Comparison of ENCODE assay signal across 1 cellular context in the genomic region with DNA sequence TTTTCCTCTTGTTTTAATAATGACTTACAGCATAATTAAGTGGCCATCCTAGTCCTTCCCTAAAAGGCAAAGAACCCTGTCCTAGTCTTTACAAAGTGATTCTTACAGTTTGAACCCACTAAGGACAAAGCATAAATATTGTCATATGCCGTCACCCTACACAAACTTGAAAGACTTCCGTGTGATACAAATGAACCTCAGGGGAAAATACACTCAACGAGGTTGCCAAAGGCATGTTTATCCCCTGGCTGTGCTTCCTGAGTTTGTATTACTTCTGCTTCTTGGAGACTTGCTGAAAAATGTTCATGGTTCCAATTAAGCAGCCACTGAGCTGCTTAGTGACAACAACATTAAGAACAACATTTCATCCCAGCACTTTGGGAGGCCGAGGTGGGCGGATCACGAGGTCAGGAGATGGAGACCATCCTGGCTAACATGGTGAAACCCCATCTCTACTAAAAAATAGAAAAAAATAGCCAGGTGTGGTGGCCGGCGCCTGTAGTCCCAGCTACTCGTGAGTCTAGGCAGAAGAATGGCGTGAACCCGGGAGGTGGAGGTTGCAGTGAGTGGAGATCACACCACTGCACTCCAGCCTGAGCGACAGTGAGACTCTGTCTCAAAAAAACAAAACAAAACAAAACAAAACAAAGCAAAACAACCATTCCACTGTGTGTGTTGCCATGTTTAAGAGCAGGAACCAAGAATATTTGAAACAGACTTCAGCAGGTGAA.
TF ChIP-seq lines count a peak whose summit lies in the region.

No MANE protein-coding gene starts in this region.

TF ChIP-seq in endothelial cell of umbilical vein, 7 proteins besides CTCF, POLR2A, EP300 and RAD21 (continued from another document):
- TF ChIP-seq, protein P1, sequence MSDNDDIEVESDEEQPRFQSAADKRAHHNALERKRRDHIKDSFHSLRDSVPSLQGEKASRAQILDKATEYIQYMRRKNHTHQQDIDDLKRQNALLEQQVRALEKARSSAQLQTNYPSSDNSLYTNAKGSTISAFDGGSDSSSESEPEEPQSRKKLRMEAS (IDR thresholded peaks at IDR 0.05; ENCODE audit: insufficient read depth, insufficient read length) = no peak
